Comparison of ENCODE assay signal across 8 cellular contexts in the genomic region with DNA sequence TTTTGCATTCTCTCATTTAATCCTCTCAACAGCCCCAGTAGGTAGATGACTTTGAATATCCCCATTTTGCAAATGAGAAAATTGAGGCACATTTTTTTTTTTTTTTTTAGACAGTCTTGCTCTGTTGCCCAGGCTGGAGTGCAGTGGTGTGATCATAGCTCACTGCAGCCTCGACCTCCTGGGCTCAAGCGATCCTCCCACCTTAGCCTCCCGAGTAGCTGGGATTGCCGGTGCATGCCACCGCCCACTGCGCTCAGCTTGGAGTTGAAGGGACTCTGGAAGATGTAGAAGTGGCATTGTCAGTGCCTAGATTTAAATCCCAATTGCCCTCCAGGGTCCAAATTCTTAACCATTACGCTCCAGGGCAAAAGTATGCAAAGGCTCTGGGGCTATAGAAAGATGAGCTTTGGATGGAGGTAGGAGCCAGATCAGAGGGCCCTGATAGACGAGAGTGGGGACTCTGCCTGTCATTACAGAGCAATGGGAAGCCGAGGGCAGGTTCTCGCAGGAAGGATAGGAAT. TPM values are rescaled to one million over a fixed set of nuclear protein-coding genes. Genes with fewer than 3 reads are reported as not detected.
DNase-seq lines count a peak whose midpoint lies in the region; FAIRE-seq and TF ChIP-seq lines count a peak whose summit lies in the region.

No MANE protein-coding gene starts in this region.

- H3K4me3 Mint-ChIP-seq in CD4-positive, alpha-beta memory T cell, result peak overlapping the region; percentile 82 to 93 (median 87)

- H2BK15ac ChIP-seq in H1 (ENCODE audit: low read length), result no peak overlapping the region

- peak overlapping the region; percentile 53 for H4K5ac ChIP-seq in H1 (ENCODE audit: insufficient read length, low read depth, low read length)

- no peak for TF ChIP-seq CTCF in OCI-LY3 (IDR thresholded peaks at IDR 0.05; ENCODE audit: low read depth, low read length)
- TF ChIP-seq CTCF in H1 (IDR thresholded peaks at IDR 0.05; ENCODE audit: control extremely low read depth in 1 of 3, insufficient read depth in 1 of 3, low read depth in 1 of 3, low read length in 3 of 3), result no peak
- no peak for TF ChIP-seq CTCF in osteoblast (IDR thresholded peaks at IDR 0.05; ENCODE audit: extremely low read depth, low read depth, low read length)

- H3K27me3 ChIP-seq in CD4-positive, alpha-beta memory T cell (ENCODE audit: insufficient read depth, low read length), result no peaks in the 10 kb centered on the region
- H3K27me3 ChIP-seq in OCI-LY3 (ENCODE audit: low read depth, low read length) (no peaks in the 10 kb centered on the region), H1 (replicated peaks in 1 of 4; ENCODE audit: control insufficient read depth in 3 of 4, extremely low read depth in 1 of 4, insufficient read depth in 3 of 4, low read length in 3 of 4) (no peaks in the 10 kb centered on the region), osteoblast (ENCODE audit: insufficient read depth, low read length) (no peaks in the 10 kb centered on the region)

- WGBS in H1 (ENCODE audit: extremely low coverage in 1 of 2, insufficient coverage in 1 of 2, insufficient read length in 1 of 2, insufficient replicate concordance in 2 of 2, low coverage in 1 of 2, low lambda C conversion rate in 2 of 2, missing lambda C conversion rate in 1 of 2), 2 experiments, result 50% methylated on average over 10 of the region's 10 CpGs; no CpG with 5 or more reads in 1 of the 2 experiments

- POLR2A ChIA-PET in CD4-positive, alpha-beta memory T cell (lab: Charles Lee; ENCODE audit: partially characterized antibody), result interaction anchor here (0.7 to 6.2 kb wide), 8 partner anchors 11 to 176 kb away, joined by 3 to 94 read pairs (median 4); a partner anchor contains a TSS
- POLR2A ChIA-PET in H1 (lab: Charles Lee; ENCODE audit: partially characterized antibody), result interaction anchor here (0.6 to 7.0 kb wide), 9 partner anchors 9 to 333 kb away, joined by 3 to 80 read pairs (median 4); a partner anchor contains a TSS

- H3K4me1 Mint-ChIP-seq in CD4-positive, alpha-beta memory T cell, result peaks cover 7 to 26% (median 16%) of the 10 kb centered on the region in 4 donors

- H3K36me3 Mint-ChIP-seq in CD4-positive, alpha-beta memory T cell, result peaks cover 4 to 5% of the 10 kb centered on the region in 2 donors

- H3K4me3 ChIP-seq in CD4-positive, alpha-beta memory T cell (ENCODE audit: low read length in 2 of 2), result peak overlapping the region in 1 of 2 donors; percentile 2
- H3K4me3 ChIP-seq in OCI-LY3 (ENCODE audit: low read length), result peak overlapping the region; percentile 77
- H3K4me3 ChIP-seq in H1 (ENCODE audit: extremely low read depth in 1 of 4, insufficient read depth in 2 of 4, low read depth in 3 of 4, low read length in 4 of 4), result peak overlapping the region; percentile 35 to 79 (median 40); a peak in 7 of 8 replicates
- peak overlapping the region; percentile 81 for H3K4me3 ChIP-seq in osteoblast (ENCODE audit: insufficient read depth, low read length)

- no peak for DNase-seq in CD4-positive, alpha-beta memory T cell
- DNase-seq in H1 (ENCODE audit: low read depth in 1 of 2, low spot score in 2 of 2) (no peak), osteoblast (ENCODE audit: insufficient read length, low spot score, missing footprints) (no peak), G401 (ENCODE audit: low spot score) (no peak), GM12891 (ENCODE audit: insufficient read length, low spot score) (no peak), GM03348 (ENCODE audit: low spot score) (no peak), ACHN (no peak)

- no peak overlapping the region; the same call in 1 of the 2 replicates for H2BK12ac ChIP-seq in H1 (ENCODE audit: low read depth, low read length)

- H3K9me3 Mint-ChIP-seq in CD4-positive, alpha-beta memory T cell, result no peaks in the 10 kb centered on the region

- peak overlapping the region; percentile 75 for H4K91ac ChIP-seq in H1 (replicated peaks; ENCODE audit: insufficient read length, low read length)

- H4K20me1 ChIP-seq in OCI-LY3 (ENCODE audit: insufficient read depth, low read length), result no peaks in the 10 kb centered on the region
- H4K20me1 ChIP-seq in H1 (replicated peaks in 1 of 2; ENCODE audit: control insufficient read depth in 1 of 2, insufficient read depth in 2 of 2, low read length in 2 of 2), result peaks cover 1 to 2% of the 10 kb centered on the region in 2 experiments
- H4K20me1 ChIP-seq in osteoblast (ENCODE audit: insufficient read depth, low read length), result no peaks in the 10 kb centered on the region

- H2BK120ac ChIP-seq in H1 (replicated peaks; ENCODE audit: low read depth, low read length), result no peak overlapping the region

- H3K4me1 ChIP-seq in CD4-positive, alpha-beta memory T cell (ENCODE audit: insufficient read depth, low read length), result peaks cover 21% of the 10 kb centered on the region
- H3K4me1 ChIP-seq in OCI-LY3 (ENCODE audit: low read length), result peaks cover 11% of the 10 kb centered on the region
- H3K4me1 ChIP-seq in H1 (replicated peaks in 1 of 4; ENCODE audit: control insufficient read depth in 3 of 4, insufficient read depth in 4 of 4, low read length in 3 of 4), result peaks cover 0 to 10% (median 3%) of the 10 kb centered on the region in 4 experiments; a peak in 4 of 7 replicates
- H3K4me1 ChIP-seq in osteoblast (ENCODE audit: insufficient read depth, low read length), result peaks cover 16% of the 10 kb centered on the region

- H3K18ac ChIP-seq in H1 (ENCODE audit: extremely low read depth, low read length), result 0 out of 2 replicates have a peak overlapping the region, but pooled peaks have one; percentile 64

- no peak overlapping the region for H4K8ac ChIP-seq in H1 (ENCODE audit: extremely low read depth, insufficient read depth, low read length)

- H3K27me3 Mint-ChIP-seq in CD4-positive, alpha-beta memory T cell, result peaks cover 2 to 5% of the 10 kb centered on the region in 2 donors

- H3K79me2 ChIP-seq in OCI-LY3 (ENCODE audit: low read length), result 0 out of 2 replicates have a peak, but pooled peaks cover 5% of the 10 kb centered on the region
- H3K79me2 ChIP-seq in H1 (ENCODE audit: control insufficient read depth in 1 of 2, insufficient read depth in 2 of 2, low read length in 2 of 2), result peaks cover 0 to 8% of the 10 kb centered on the region in 2 experiments; a peak in 1 of 4 replicates
- H3K79me2 ChIP-seq in osteoblast (ENCODE audit: insufficient read depth, low read length), result peaks cover 12% of the 10 kb centered on the region

- H2AFZ ChIP-seq in OCI-LY3 (ENCODE audit: low read depth, low read length), result peak overlapping the region; percentile 89
- H2AFZ ChIP-seq in H1 (ENCODE audit: low read length), result no peak overlapping the region
- H2AFZ ChIP-seq in osteoblast (ENCODE audit: low read length), result peak overlapping the region; percentile 94

- in situ Hi-C loops in G401 (cut with HindIII; ENCODE audit: low sequenced_read_pairs) (no loop called here), ACHN (cut with HindIII; ENCODE audit: low pct_ligation_motif_present, low pct_unique_long_range_greater_than_20kb, low sequenced_read_pairs) (no loop called here)

- TF ChIP-seq POLR2A in H1 (IDR thresholded peaks at IDR 0.05; ENCODE audit: control extremely low read depth in 1 of 2, low read depth in 2 of 2, low read length in 2 of 2), result no peak
- no peak for TF ChIP-seq POLR2A in GM12891 (IDR thresholded peaks at IDR 0.05; ENCODE audit: low read depth, low read length)

- no peak overlapping the region for H3K27ac ChIP-seq in CD4-positive, alpha-beta memory T cell (ENCODE audit: low read depth, low read length)
- H3K27ac ChIP-seq in OCI-LY3 (ENCODE audit: low read length) (no peak overlapping the region), H1 (ENCODE audit: low read depth, low read length) (no peak overlapping the region), osteoblast (ENCODE audit: low read depth, low read length) (peak overlapping the region; percentile 36)

- CTCF ChIA-PET in CD4-positive, alpha-beta memory T cell (lab: Charles Lee; ENCODE audit: partially characterized antibody), result no interaction called here
- CTCF ChIA-PET in H1 (lab: Charles Lee; ENCODE audit: partially characterized antibody), result interaction anchor here (0.8 to 2.8 kb wide), 6 partner anchors 8 to 340 kb away, joined by 3 to 11 read pairs (median 4); a partner anchor contains a TSS

- H3K79me1 ChIP-seq in H1 (ENCODE audit: low read depth, low read length), result peaks cover 5% of the 10 kb centered on the region; the same call in 1 of the 2 replicates

- peak overlapping the region; percentile 77 for H3K4me2 ChIP-seq in OCI-LY3 (ENCODE audit: low read length)
- H3K4me2 ChIP-seq in H1 (ENCODE audit: insufficient read depth in 1 of 2, low read depth in 2 of 2, low read length in 2 of 2), result peak overlapping the region; percentile 85 to 94
- peak overlapping the region; percentile 100 for H3K4me2 ChIP-seq in osteoblast (ENCODE audit: insufficient read depth, low read length)

- intact Hi-C loops in CD4-positive, alpha-beta memory T cell (cut with micrococcal nuclease), result loop anchor here (1.0 kb wide), 2 partner anchors 13 to 32 kb away; a partner anchor contains a TSS

- H2AK5ac ChIP-seq in H1 (ENCODE audit: low read depth, low read length), result no peak overlapping the region

- no peak for TF ChIP-seq RAD21 in H1 (IDR thresholded peaks at IDR 0.05 in 1 of 2, conservative IDR thresholded peaks at IDR 0.05 in 1 of 2; ENCODE audit: low read depth in 2 of 2, low read length in 2 of 2)

- H2BK20ac ChIP-seq in H1 (ENCODE audit: low read length), result no peak overlapping the region

- H3K9me3 ChIP-seq in CD4-positive, alpha-beta memory T cell (ENCODE audit: control insufficient read depth in 1 of 2, low read length in 2 of 2), result no peaks in the 10 kb centered on the region
- H3K9me3 ChIP-seq in OCI-LY3 (ENCODE audit: insufficient read depth, low read length), result no peaks in the 10 kb centered on the region
- H3K9me3 ChIP-seq in H1 (ENCODE audit: insufficient read depth in 2 of 2, low read depth in 1 of 2, low read length in 1 of 2), result no peaks in the 10 kb centered on the region
- no peaks in the 10 kb centered on the region for H3K9me3 ChIP-seq in osteoblast (ENCODE audit: low read depth, low read length)

- no peak for TF ChIP-seq EP300 in H1 (IDR thresholded peaks at IDR 0.05; ENCODE audit: borderline replicate concordance in 1 of 2, low read depth in 2 of 2, low read length in 2 of 2)

- peaks cover 11% of the 10 kb centered on the region for H3K23me2 ChIP-seq in H1 (ENCODE audit: low read depth, low read length)

- H3K9ac ChIP-seq in OCI-LY3 (ENCODE audit: low read length) (peak overlapping the region; percentile 68), H1 (replicated peaks in 1 of 4; ENCODE audit: extremely low read depth in 1 of 4, low read depth in 3 of 4, low read length in 3 of 4) (no peak overlapping the region; a peak in 1 of 7 replicates)

- no peak overlapping the region for H3K23ac ChIP-seq in H1 (ENCODE audit: insufficient read length)

- H3K36me3 ChIP-seq in CD4-positive, alpha-beta memory T cell (ENCODE audit: insufficient read depth, low read length), result no peaks in the 10 kb centered on the region
- H3K36me3 ChIP-seq in OCI-LY3 (replicated peaks; ENCODE audit: low read depth, low read length) (no peaks in the 10 kb centered on the region), H1 (ENCODE audit: control insufficient read depth in 2 of 4, insufficient read depth in 4 of 4, low read length in 3 of 4) (peaks cover 0 to 7% (median 3%) of the 10 kb centered on the region in 4 experiments; a peak in 1 of 8 replicates), osteoblast (ENCODE audit: insufficient read depth, low read length) (peaks cover 7% of the 10 kb centered on the region)

- H3K27ac Mint-ChIP-seq in CD4-positive, alpha-beta memory T cell, result peak overlapping the region in 6 of 7 donors; percentile 77 to 93 (median 89)

- no peak overlapping the region for H2BK5ac ChIP-seq in H1 (ENCODE audit: low read depth, low read length)

- peak overlapping the region; percentile 10 for H3K4ac ChIP-seq in H1 (replicated peaks; ENCODE audit: insufficient read length, low read depth, low read length)

- no peak for FAIRE-seq in H1 (lab: Jason Lieb, UNC)
- no peak for FAIRE-seq in GM12891 (lab: Jason Lieb, UNC)

- H3K14ac ChIP-seq in H1 (ENCODE audit: insufficient read length), result no peak overlapping the region

- H3K56ac ChIP-seq in H1 (replicated peaks; ENCODE audit: insufficient read length, low read depth, low read length), result no peak overlapping the region

RNA-seq across cellular contexts. Expression of a gene that starts 0.8 kb away (rescaled TPM):
- 10 to 100 TPM; 14.1 to 14.9 TPM for total RNA-seq in CD4-positive, alpha-beta memory T cell
- 1 to 10 TPM; 8.0 to 9.1 TPM for polyA plus RNA-seq in CD4-positive, alpha-beta memory T cell
- 15.8 and 19.1 TPM in 2 replicates for total RNA-seq in H1 (2021; fragmentation: NEBNext Ultra II Directional; extraction: Animal tissue kit (Norgen Biotek cat#: 25700))
- polyA plus RNA-seq in H1 (2011; rRNA removed), result 40.0 and 42.8 TPM in 2 replicates
- polyA plus RNA-seq in H1 (2011; cell fraction: cytosol; rRNA removed), result 26.0 TPM
- 71.1 TPM for polyA plus RNA-seq in H1 (2011; cell fraction: nucleus; rRNA removed)
- 16.2 to 22.1 TPM (median 19.4 TPM) in 4 replicates for polyA plus RNA-seq in H1 (2012, experiment 1 of 2)
- 24.5 TPM for polyA plus RNA-seq in H1 (2012, experiment 2 of 2)
- 18.1 TPM for polyA plus RNA-seq in H1 (2013, experiment 1 of 2)
- 18.1 TPM for polyA plus RNA-seq in H1 (2013, experiment 2 of 2)
- polyA minus RNA-seq in H1 (2011; rRNA and poly(A)+ RNA removed), result 32.4 and 35.1 TPM in 2 replicates
- 19.8 TPM for polyA minus RNA-seq in H1 (2011; cell fraction: cytosol; rRNA and poly(A)+ RNA removed)
- polyA minus RNA-seq in H1 (2011; cell fraction: nucleus; rRNA and poly(A)+ RNA removed), result 22.5 TPM
- total RNA-seq in osteoblast, result 16.6 and 21.2 TPM in 2 replicates
- total RNA-seq in G401 (2014; rRNA removed; shearing (Covaris generic)), result 6.2 and 16.9 TPM in 2 replicates
- polyA plus RNA-seq in GM12891 (2012; ENCODE audit: low read depth, missing spikeins), result 5.8 TPM

RNA-seq across cellular contexts. Expression of a gene that starts 5.7 kb away (rescaled TPM):
- total RNA-seq in CD4-positive, alpha-beta memory T cell, result 1 to 10 TPM; 8.4 to 8.7 TPM
- polyA plus RNA-seq in CD4-positive, alpha-beta memory T cell, result 1 to 10 TPM in 1 of 2 donors, not detected in 1; 1.6 TPM
- total RNA-seq in H1 (2021; fragmentation: NEBNext Ultra II Directional; extraction: Animal tissue kit (Norgen Biotek cat#: 25700)), result 40.0 and 44.0 TPM in 2 replicates
- polyA plus RNA-seq in H1 (2011; rRNA removed), result 60.3 and 117 TPM in 2 replicates
- polyA plus RNA-seq in H1 (2011; cell fraction: cytosol; rRNA removed), result 39.7 TPM
- 48.1 TPM for polyA plus RNA-seq in H1 (2011; cell fraction: nucleus; rRNA removed)
- 34.2 to 38.8 TPM (median 38.1 TPM) in 4 replicates for polyA plus RNA-seq in H1 (2012, experiment 1 of 2)
- polyA plus RNA-seq in H1 (2012, experiment 2 of 2), result 37.1 TPM
- polyA plus RNA-seq in H1 (2013, experiment 1 of 2), result 43.9 TPM
- polyA plus RNA-seq in H1 (2013, experiment 2 of 2), result 44.5 TPM
- polyA minus RNA-seq in H1 (2011; rRNA and poly(A)+ RNA removed), result 15.6 and 24.3 TPM in 2 replicates
- 34.9 TPM for polyA minus RNA-seq in H1 (2011; cell fraction: cytosol; rRNA and poly(A)+ RNA removed)
- 19.2 TPM for polyA minus RNA-seq in H1 (2011; cell fraction: nucleus; rRNA and poly(A)+ RNA removed)
- 25.0 and 26.1 TPM in 2 replicates for total RNA-seq in osteoblast
- 25.3 and 40.1 TPM in 2 replicates for total RNA-seq in G401 (2014; rRNA removed; shearing (Covaris generic))
- 6.6 TPM for polyA plus RNA-seq in GM12891 (2012; ENCODE audit: low read depth, missing spikeins)

RNA-seq across cellular contexts. Expression of a gene that starts 13.9 kb away (rescaled TPM):
- 100 to 1,000 TPM; 168 to 169 TPM for total RNA-seq in CD4-positive, alpha-beta memory T cell
- 10 to 100 TPM in 1 of 2 donors, 1 to 10 TPM in 1; 4.7 to 14.1 TPM for polyA plus RNA-seq in CD4-positive, alpha-beta memory T cell
- total RNA-seq in H1 (2021; fragmentation: NEBNext Ultra II Directional; extraction: Animal tissue kit (Norgen Biotek cat#: 25700)), result 121 and 123 TPM in 2 replicates
- 55.1 and 121 TPM in 2 replicates for polyA plus RNA-seq in H1 (2011; rRNA removed)
- 59.0 TPM for polyA plus RNA-seq in H1 (2011; cell fraction: cytosol; rRNA removed)
- 207 TPM for polyA plus RNA-seq in H1 (2011; cell fraction: nucleus; rRNA removed)
- polyA plus RNA-seq in H1 (2012, experiment 1 of 2), result 77.9 to 117 TPM (median 110 TPM) in 4 replicates
- polyA plus RNA-seq in H1 (2012, experiment 2 of 2), result 119 TPM
- 101 TPM for polyA plus RNA-seq in H1 (2013, experiment 1 of 2)
- polyA plus RNA-seq in H1 (2013, experiment 2 of 2), result 100 TPM
- 48.4 and 57.9 TPM in 2 replicates for polyA minus RNA-seq in H1 (2011; rRNA and poly(A)+ RNA removed)
- polyA minus RNA-seq in H1 (2011; cell fraction: cytosol; rRNA and poly(A)+ RNA removed), result 93.0 TPM
- polyA minus RNA-seq in H1 (2011; cell fraction: nucleus; rRNA and poly(A)+ RNA removed), result 92.4 TPM
- 75.1 and 83.6 TPM in 2 replicates for total RNA-seq in osteoblast
- 74.6 and 97.9 TPM in 2 replicates for total RNA-seq in G401 (2014; rRNA removed; shearing (Covaris generic))
- 51.3 TPM for polyA plus RNA-seq in GM12891 (2012; ENCODE audit: low read depth, missing spikeins)

RNA-seq across cellular contexts. Expression of a gene that starts 32.8 kb away (rescaled TPM):
- under 1 TPM; 0.64 to 0.73 TPM for total RNA-seq in CD4-positive, alpha-beta memory T cell
- polyA plus RNA-seq in CD4-positive, alpha-beta memory T cell, result 1 to 10 TPM in 1 of 2 donors, under 1 TPM in 1; 0.64 to 1.7 TPM
- total RNA-seq in H1 (2021; fragmentation: NEBNext Ultra II Directional; extraction: Animal tissue kit (Norgen Biotek cat#: 25700)), result 1.8 and 2.1 TPM in 2 replicates
- polyA plus RNA-seq in H1 (2011; rRNA removed), result 4.3 and 5.3 TPM in 2 replicates
- 5.6 TPM for polyA plus RNA-seq in H1 (2011; cell fraction: cytosol; rRNA removed)
- 3.9 TPM for polyA plus RNA-seq in H1 (2011; cell fraction: nucleus; rRNA removed)
- polyA plus RNA-seq in H1 (2012, experiment 1 of 2), result 1.4 to 4.6 TPM (median 3.1 TPM) in 4 replicates
- polyA plus RNA-seq in H1 (2012, experiment 2 of 2), result 2.7 TPM
- polyA plus RNA-seq in H1 (2013, experiment 1 of 2), result 1.4 TPM
- polyA plus RNA-seq in H1 (2013, experiment 2 of 2), result 1.7 TPM
- polyA minus RNA-seq in H1 (2011; rRNA and poly(A)+ RNA removed), result 0.44 and 0.90 TPM in 2 replicates
- 1.7 TPM for polyA minus RNA-seq in H1 (2011; cell fraction: cytosol; rRNA and poly(A)+ RNA removed)
- polyA minus RNA-seq in H1 (2011; cell fraction: nucleus; rRNA and poly(A)+ RNA removed), result 1.4 TPM
- total RNA-seq in osteoblast, result 2.9 and 4.1 TPM in 2 replicates
- total RNA-seq in G401 (2014; rRNA removed; shearing (Covaris generic)), result 3.5 and 6.6 TPM in 2 replicates
- polyA plus RNA-seq in GM12891 (2012; ENCODE audit: low read depth, missing spikeins), result 2.3 TPM
